15 cellular contexts compared by ENCODE assay signal in the genomic region with DNA sequence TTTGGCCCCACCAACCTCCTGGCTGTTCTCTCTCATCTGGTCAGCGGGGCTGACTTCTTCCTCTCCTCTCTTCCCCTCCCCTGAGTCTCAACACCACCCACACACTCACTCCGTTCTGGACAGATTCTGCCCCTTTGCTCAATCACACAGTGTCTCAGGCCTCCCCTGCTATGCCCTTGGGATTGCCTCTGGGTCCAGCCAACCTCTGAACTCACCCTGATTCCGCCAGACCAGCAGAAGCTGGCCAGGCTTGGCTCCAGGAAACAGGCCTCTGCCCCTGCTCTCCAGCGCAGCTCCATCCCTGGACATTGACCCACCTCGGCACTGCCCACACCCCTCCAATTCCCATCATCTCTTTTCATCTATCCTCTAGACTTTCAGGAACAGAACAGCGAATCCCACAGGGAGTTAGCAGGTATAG. TPM values are rescaled to one million over a fixed set of nuclear protein-coding genes. Genes with fewer than 3 reads are reported as not detected.
DNase-seq lines count a peak whose midpoint lies in the region; ATAC-seq and TF ChIP-seq lines count a peak whose summit lies in the region.
"Had no signal": no experiment of that assay in that cellular context is flagged by ENCODE, and none has a peak within 500 bp of the region (broad histone marks: within the 10 kb centered on the region; RNA-seq: fewer than 3 reads in every experiment).

No MANE protein-coding gene starts in this region.

- no peaks in the 10 kb centered on the region for H3K9me3 Mint-ChIP-seq in CD4-positive, CD25-positive, alpha-beta regulatory T cell
- H3K9me3 Mint-ChIP-seq: central memory CD8-positive, alpha-beta T cell; T-helper 2 cell treated with Interferon-gamma antibody and Interleukin-4, amounts not matched to agents 5 μg/mL and 100 μg/mL, for 36 hours had no signal

- no peaks in the 10 kb centered on the region for H3K36me3 ChIP-seq in CD4-positive, CD25-positive, alpha-beta regulatory T cell (ENCODE audit: control insufficient read depth, insufficient read depth, low read length)
- no peaks in the 10 kb centered on the region for H3K36me3 ChIP-seq in left lung
- peaks cover 8% of the 10 kb centered on the region for H3K36me3 ChIP-seq in skeletal muscle satellite cell (ENCODE audit: insufficient read depth, low read length)

- CTCF ChIA-PET in GM10248 (lab: Yijun Ruan, JAX), result interaction anchor here (0.7 to 5.7 kb wide), 11 partner anchors 9 to 538 kb away, joined by 3 to 24 read pairs (median 4); no protein-coding TSS in a partner anchor

- no peaks in the 10 kb centered on the region for H3K27me3 ChIP-seq in CD4-positive, CD25-positive, alpha-beta regulatory T cell (ENCODE audit: control insufficient read depth, insufficient read depth, low read length)
- no peaks in the 10 kb centered on the region for H3K27me3 ChIP-seq in left lung
- no peaks in the 10 kb centered on the region for H3K27me3 ChIP-seq in skeletal muscle satellite cell (ENCODE audit: control insufficient read depth, insufficient read depth, low read length)

- H3K4me2 ChIP-seq in skeletal muscle satellite cell (ENCODE audit: low read length), result peak overlapping the region; percentile 34

- ATAC-seq in CD4-positive, CD25-positive, alpha-beta regulatory T cell (ENCODE audit: low read depth in 2 of 2), result no peak
- ATAC-seq in left lung, result peak; percentile 9
- no peak for ATAC-seq in GM21717 (IDR thresholded peaks at IDR 0.05; ENCODE audit: unreplicated experiment)
- no peak for ATAC-seq in GM18870 (IDR thresholded peaks at IDR 0.05; ENCODE audit: unreplicated experiment)
- ATAC-seq in GM21619 (IDR thresholded peaks at IDR 0.05; ENCODE audit: unreplicated experiment), result no peak

- TF ChIP-seq CTCF in coronary artery (IDR thresholded peaks at IDR 0.05) (no peak), left lung (IDR thresholded peaks at IDR 0.05) (no peak), GM10248 (IDR thresholded peaks at IDR 0.05; ENCODE audit: control extremely low read depth, extremely low read depth, low read depth, missing control alignments) (no peak)

- H3K4me3 Mint-ChIP-seq in CD4-positive, CD25-positive, alpha-beta regulatory T cell, result no peak overlapping the region
- H3K4me3 Mint-ChIP-seq: central memory CD8-positive, alpha-beta T cell; T-helper 2 cell treated with Interferon-gamma antibody and Interleukin-4, amounts not matched to agents 5 μg/mL and 100 μg/mL, for 36 hours had no signal

- intact Hi-C loops in left lung (cut with DNase I), result no loop called here

- H3K9ac ChIP-seq in skeletal muscle satellite cell (ENCODE audit: low read depth, low read length), result peak overlapping the region; percentile 34

- no peaks in the 10 kb centered on the region for H3K4me1 ChIP-seq in CD4-positive, CD25-positive, alpha-beta regulatory T cell (ENCODE audit: control insufficient read depth, insufficient read depth, low read length, poor library complexity, severe bottlenecking)
- H3K4me1 ChIP-seq in left lung, result peaks cover 10 to 20% of the 10 kb centered on the region in 2 donors
- peaks cover 32% of the 10 kb centered on the region for H3K4me1 ChIP-seq in skeletal muscle satellite cell (ENCODE audit: control insufficient read depth, insufficient read depth, low read length)

- POLR2A ChIA-PET in GM10248 (lab: Yijun Ruan, JAX), result no interaction called here

- H3K9me3 ChIP-seq in CD4-positive, CD25-positive, alpha-beta regulatory T cell (ENCODE audit: control insufficient read depth in 2 of 2, low read length in 2 of 2), result no peaks in the 10 kb centered on the region
- H3K9me3 ChIP-seq in left lung (no peaks in the 10 kb centered on the region), skeletal muscle satellite cell (replicated peaks; ENCODE audit: low read length) (no peaks in the 10 kb centered on the region)

- no peak for DNase-seq in CD4-positive, CD25-positive, alpha-beta regulatory T cell
- DNase-seq in coronary artery (ENCODE audit: low spot score), result no peak
- no peak for DNase-seq in left lung
- no peak for DNase-seq in GM10248 (ENCODE audit: extremely low spot score)
- DNase-seq: activated CD4-positive, alpha-beta T cell treated with anti-CD3 and anti-CD28 coated beads, Interleukin-2, amount 50 U/mL, for 48 hours; activated gamma-delta T cell treated with Interleukin-2 at 50 U/mL for 16 hours; NCI-H146; NCI-H526 had no signal

- H3K4me1 Mint-ChIP-seq in CD4-positive, CD25-positive, alpha-beta regulatory T cell, result peaks cover 0 to 17% (median 5%) of the 10 kb centered on the region in 4 donors

- peaks cover 23% of the 10 kb centered on the region for H3K36me3 Mint-ChIP-seq in CD4-positive, CD25-positive, alpha-beta regulatory T cell

- H3K4me3 ChIP-seq in CD4-positive, CD25-positive, alpha-beta regulatory T cell (ENCODE audit: low read depth, low read length), result no peak overlapping the region
- H3K4me3 ChIP-seq in coronary artery (no peak overlapping the region), left lung (no peak overlapping the region), skeletal muscle satellite cell (ENCODE audit: low read length) (no peak overlapping the region)

- H3K27ac Mint-ChIP-seq in CD4-positive, CD25-positive, alpha-beta regulatory T cell, result peak overlapping the region in 2 of 3 donors; percentile 75 to 88
- H3K27ac Mint-ChIP-seq: T-helper 2 cell treated with Interferon-gamma antibody and Interleukin-4, amounts not matched to agents 5 μg/mL and 100 μg/mL, for 36 hours had no signal

- H3K27ac ChIP-seq in CD4-positive, CD25-positive, alpha-beta regulatory T cell (ENCODE audit: insufficient read depth, low read length, poor library complexity, severe bottlenecking), result no peak overlapping the region
- peak overlapping the region; percentile 55 to 79 for H3K27ac ChIP-seq in coronary artery
- H3K27ac ChIP-seq in left lung, result no peak overlapping the region

- H3K27me3 Mint-ChIP-seq in CD4-positive, CD25-positive, alpha-beta regulatory T cell, result no peaks in the 10 kb centered on the region
- H3K27me3 Mint-ChIP-seq: central memory CD8-positive, alpha-beta T cell had no signal

RNA-seq across cellular contexts. Expression of a gene that starts 22.1 kb away (rescaled TPM):
- 26.2 TPM for total RNA-seq in CD4-positive, CD25-positive, alpha-beta regulatory T cell
- 1 to 10 TPM in 1 of 4 donors, under 1 TPM in 3; 0.07 to 1.4 (median 0.50) TPM for polyA plus RNA-seq in CD4-positive, CD25-positive, alpha-beta regulatory T cell
- 10 to 100 TPM; 35.5 to 38.0 TPM for total RNA-seq in left lung
- total RNA-seq in skeletal muscle satellite cell (2012; rRNA removed), result 11.6 and 11.9 TPM in 2 replicates

RNA-seq across cellular contexts. Expression of a gene that starts 53.2 kb away (rescaled TPM):
- 0.15 TPM for total RNA-seq in CD4-positive, CD25-positive, alpha-beta regulatory T cell
- under 1 TPM; 0.20 to 0.87 (median 0.33) TPM for polyA plus RNA-seq in CD4-positive, CD25-positive, alpha-beta regulatory T cell
- 100 to 1,000 TPM in 1 of 2 donors, 10 to 100 TPM in 1; 44.6 to 126 TPM for total RNA-seq in left lung
- not detected in 2 replicates for total RNA-seq in skeletal muscle satellite cell (2012; rRNA removed)
- total RNA-seq: RPMI7951 had no signal

Comparison
In these comparisons a context has a peak if more than half of its experiments do, and no peak if none do; other contexts are left out.
1. H3K27ac ChIP-seq: peak in coronary artery (2 of 2); none in CD4-positive, CD25-positive, alpha-beta regulatory T cell (single experiment) and left lung (0 of 2).
2. RNA of a gene that starts 53.2 kb away (total RNA-seq): 44.6 to 126 TPM in left lung; 0.15 TPM in CD4-positive, CD25-positive, alpha-beta regulatory T cell (single experiment); every median in the first group is over 10 times any median in the second.